ENCODE assay signal across 8 cellular contexts in the genomic region with DNA sequence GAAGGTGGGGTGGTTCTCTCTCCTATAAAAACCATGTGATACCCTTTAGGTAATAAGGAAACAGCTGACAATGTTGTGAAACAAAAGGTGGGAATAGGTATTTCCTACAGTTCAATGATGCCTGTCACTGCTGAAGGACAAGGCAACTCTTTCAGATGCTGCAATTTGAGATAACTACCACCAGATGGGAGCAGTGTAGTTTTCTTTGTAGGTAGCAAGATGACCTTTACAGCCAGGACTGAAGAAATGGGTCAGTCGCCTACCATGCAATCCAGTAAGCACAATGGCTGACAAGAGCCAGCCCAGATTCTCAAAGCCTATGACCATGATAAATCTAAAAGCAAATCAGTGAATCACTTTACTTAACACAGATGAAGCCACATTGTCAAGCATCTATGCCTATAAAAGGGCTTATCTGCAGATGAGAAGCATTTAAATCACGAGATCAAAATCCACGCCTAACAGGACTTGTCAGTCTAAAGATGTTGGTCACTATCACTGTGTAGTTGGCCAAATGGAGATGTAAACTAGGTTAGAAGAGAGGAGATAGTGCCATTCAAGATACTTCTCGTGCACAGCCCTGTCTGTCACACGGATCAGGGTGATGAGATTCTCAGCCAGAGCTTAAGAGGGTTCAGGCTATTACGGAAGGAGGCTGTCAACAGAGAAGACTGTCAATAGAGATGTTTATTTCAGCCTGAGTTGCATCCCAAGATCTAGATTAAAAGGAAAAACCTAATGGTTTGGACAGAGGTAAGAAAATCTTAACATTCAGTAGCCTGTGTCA.
DNase-seq lines count a peak whose midpoint lies in the region; ATAC-seq and TF ChIP-seq lines count a peak whose summit lies in the region.

No MANE protein-coding gene starts in this region.

- peaks cover 2% of the 10 kb centered on the region for H3K36me3 ChIP-seq in fibroblast of lung (ENCODE audit: control insufficient read depth, insufficient read depth, low read length)
- peaks cover 1 to 2% of the 10 kb centered on the region in 2 donors for H3K36me3 ChIP-seq in neuronal stem cell (replicated peaks in 1 of 2; ENCODE audit: control insufficient read depth in 2 of 2, insufficient read depth in 2 of 2, low read length in 2 of 2)

- H3K27ac Mint-ChIP-seq in CD4-positive, alpha-beta T cell = peak overlapping the region; percentile 69

- CTCF ChIA-PET in CD4-positive, alpha-beta T cell (lab: Charles Lee) = interaction anchor here (1.2 to 1.8 kb wide), 2 partner anchors 165 to 257 kb away, joined by 3 to 5 read pairs; no protein-coding TSS in a partner anchor

- H3K9ac ChIP-seq in fibroblast of lung (ENCODE audit: insufficient read depth, low read length) (no peak overlapping the region), neuronal stem cell (ENCODE audit: low read depth, low read length, poor library complexity) (no peak overlapping the region)

- H3K18ac ChIP-seq in neuronal stem cell (ENCODE audit: low read length) = no peak overlapping the region

- peaks cover 2% of the 10 kb centered on the region for H4K20me1 ChIP-seq in fibroblast of lung (ENCODE audit: control insufficient read depth, extremely low read depth, insufficient read depth, low read length)

- no peak overlapping the region for H2BK15ac ChIP-seq in neuronal stem cell (ENCODE audit: low read length)

- no CpG with 5 or more reads among the region's 6 CpGs for WGBS in neuronal stem cell (ENCODE audit: extremely low coverage in 2 of 2, insufficient read length in 2 of 2, insufficient replicate concordance in 1 of 2), 2 donors

- H3K23ac ChIP-seq in neuronal stem cell (ENCODE audit: low read depth, low read length, poor library complexity) = no peak overlapping the region

- no peak overlapping the region for H2BK120ac ChIP-seq in neuronal stem cell (ENCODE audit: low read depth, low read length)

- H3K4ac ChIP-seq in neuronal stem cell (ENCODE audit: low read length) = no peak overlapping the region

- no peaks in the 10 kb centered on the region for H3K9me3 Mint-ChIP-seq in CD4-positive, alpha-beta T cell

- no peak overlapping the region for H3K27ac ChIP-seq in CD4-positive, alpha-beta T cell (ENCODE audit: low read depth, low read length)
- H3K27ac ChIP-seq in fibroblast of lung (ENCODE audit: insufficient read depth, low read length) = no peak overlapping the region
- H3K27ac ChIP-seq in neuronal stem cell (replicated peaks; ENCODE audit: low read length) = no peak overlapping the region

- H3K14ac ChIP-seq in neuronal stem cell (ENCODE audit: low read length) = no peak overlapping the region

- no peaks in the 10 kb centered on the region for H3K79me1 ChIP-seq in neuronal stem cell (ENCODE audit: low read depth, low read length)

- H3K36me3 Mint-ChIP-seq in CD4-positive, alpha-beta T cell (ENCODE audit: low read depth) = peaks cover 30% of the 10 kb centered on the region

- DNase-seq in CD4-positive, alpha-beta T cell = no peak
- DNase-seq in LoVo (ENCODE audit: low spot score) (peak; percentile 63), SW 1271 (lab: John Stamatoyannopoulos, UW) (peak; percentile 22 to 68), fibroblast of lung (ENCODE audit: low read depth in 2 of 2) (peak; percentile 58 to 76), neuronal stem cell (ENCODE audit: low spot score) (peak; percentile 63)
- DNase-seq in activated CD4-positive, alpha-beta T cell treated with anti-CD3 and anti-CD28 coated beads for 48 hours = no peak

- H3K4me2 ChIP-seq in fibroblast of lung (ENCODE audit: extremely low read depth, insufficient read depth, low read length) (no peak overlapping the region), neuronal stem cell (ENCODE audit: insufficient read depth, low read length, poor library complexity, severe bottlenecking) (no peak overlapping the region)

- H3K27me3 ChIP-seq in CD4-positive, alpha-beta T cell (ENCODE audit: control insufficient read depth, insufficient read depth, low read length) = no peaks in the 10 kb centered on the region
- H3K27me3 ChIP-seq in fibroblast of lung (ENCODE audit: control insufficient read depth, insufficient read depth, low read length) (no peaks in the 10 kb centered on the region), neuronal stem cell (ENCODE audit: control insufficient read depth in 3 of 3, insufficient read depth in 3 of 3, low read depth in 1 of 3, low read length in 3 of 3) (no peaks in the 10 kb centered on the region)

- intact Hi-C loops in CD4-positive, alpha-beta T cell (cut with DNase I, micrococcal nuclease) = loop anchor here (1.0 to 5.0 kb wide), 3 partner anchors 82 to 257 kb away; a partner anchor contains a TSS

- no peaks in the 10 kb centered on the region for H3K9me3 ChIP-seq in CD4-positive, alpha-beta T cell (ENCODE audit: control insufficient read depth, low read length)
- no peaks in the 10 kb centered on the region for H3K9me3 ChIP-seq in fibroblast of lung (ENCODE audit: control insufficient read depth, insufficient read depth, low read depth, low read length)
- H3K9me3 ChIP-seq in neuronal stem cell (replicated peaks in 1 of 2; ENCODE audit: control insufficient read depth in 2 of 2, insufficient read depth in 1 of 2, low read depth in 1 of 2, low read length in 2 of 2) = no peaks in the 10 kb centered on the region

- POLR2A ChIA-PET in CD4-positive, alpha-beta T cell (lab: Charles Lee) = interaction anchor here (0.6 to 2.4 kb wide), 3 partner anchors 44 to 296 kb away, joined by 3 to 7 read pairs (median 4); no protein-coding TSS in a partner anchor

- H3K4me1 ChIP-seq in fibroblast of lung (ENCODE audit: control insufficient read depth, extremely low read depth, insufficient read depth, low read length) (peaks cover 3% of the 10 kb centered on the region), neuronal stem cell (ENCODE audit: control insufficient read depth in 2 of 2, insufficient read depth in 1 of 2, low read depth in 1 of 2, low read length in 2 of 2) (peaks cover 0 to 3% of the 10 kb centered on the region in 2 donors)

- no peak overlapping the region for H2AK5ac ChIP-seq in neuronal stem cell (ENCODE audit: low read depth, low read length)

- peak overlapping the region; percentile 30 for H3K4me3 Mint-ChIP-seq in CD4-positive, alpha-beta T cell

- H4K91ac ChIP-seq in neuronal stem cell (ENCODE audit: low read depth, low read length, poor library complexity) = no peak overlapping the region

- H3K79me2 ChIP-seq in fibroblast of lung (ENCODE audit: control insufficient read depth, insufficient read depth, low read length) = peaks cover 39% of the 10 kb centered on the region

- no peak overlapping the region for H3K4me3 ChIP-seq in fibroblast of lung (replicated peaks in 1 of 4; ENCODE audit: control extremely low read depth in 1 of 4, insufficient read depth in 1 of 4, low read depth in 3 of 4, low read length in 4 of 4)
- no peak overlapping the region for H3K4me3 ChIP-seq in neuronal stem cell (ENCODE audit: low read length in 2 of 2)

- peak; percentile 75 for TF ChIP-seq CTCF in CD4-positive, alpha-beta T cell (IDR thresholded peaks at IDR 0.05)
- peak; percentile 68 to 74 for TF ChIP-seq CTCF in fibroblast of lung (conservative IDR thresholded peaks at IDR 0.05 in 1 of 2, IDR thresholded peaks at IDR 0.05 in 1 of 2; ENCODE audit: low read depth in 1 of 2, low read length in 2 of 2)

- peaks cover 91% of the 10 kb centered on the region for H3K4me1 Mint-ChIP-seq in CD4-positive, alpha-beta T cell (ENCODE audit: low read depth)

- peak; percentile 58 for ATAC-seq in CD4-positive, alpha-beta T cell (ENCODE audit: poor library complexity)
- ATAC-seq in GM18907 (IDR thresholded peaks at IDR 0.05; ENCODE audit: unreplicated experiment) (peak; percentile 72), GM21786 (IDR thresholded peaks at IDR 0.05; ENCODE audit: unreplicated experiment) (no peak)

- no peak overlapping the region for H2BK12ac ChIP-seq in neuronal stem cell (ENCODE audit: low read length)

- H2AFZ ChIP-seq in fibroblast of lung (ENCODE audit: low read length) = no peak overlapping the region
- H2AFZ ChIP-seq in neuronal stem cell (ENCODE audit: low read length) = no peak overlapping the region

- no peak overlapping the region for H2BK5ac ChIP-seq in neuronal stem cell (ENCODE audit: low read length)

- no peaks in the 10 kb centered on the region for H3K27me3 Mint-ChIP-seq in CD4-positive, alpha-beta T cell

- H4K8ac ChIP-seq in neuronal stem cell (ENCODE audit: low read depth, low read length) = no peak overlapping the region

Comparison
In these comparisons a context has a peak if more than half of its experiments do, and no peak if none do; other contexts are left out.
1. DNase-seq: peak in LoVo (single experiment), SW 1271 (2 of 2), fibroblast of lung (2 of 2) and neuronal stem cell (single experiment); none in CD4-positive, alpha-beta T cell (0 of 10) and activated CD4-positive, alpha-beta T cell treated with anti-CD3 and anti-CD28 coated beads for 48 hours (single experiment).